In genomic region chr9:114551750-114552685, GRCh38 we compare ENCODE assay signal across 8 cellular contexts. TPM values are rescaled to one million over a fixed set of nuclear protein-coding genes. Genes with fewer than 3 reads are reported as not detected.
DNase-seq lines count a peak whose midpoint lies in the region; ATAC-seq and TF ChIP-seq lines count a peak whose summit lies in the region.

No MANE protein-coding gene starts in this region.

- H3K9me3 ChIP-seq in HCT116 (ENCODE audit: control insufficient read depth in 1 of 2, insufficient read depth in 1 of 2, low read depth in 1 of 2, low read length in 2 of 2) (no peaks in the 10 kb centered on the region), cardiac muscle cell (ENCODE audit: low read depth) (no peaks in the 10 kb centered on the region), smooth muscle cell (replicated peaks; ENCODE audit: low read depth) (no peaks in the 10 kb centered on the region)

- H3K9ac ChIP-seq in HCT116 (ENCODE audit: low read length) (peak overlapping the region; percentile 26; the same call in 1 of the 2 replicates), smooth muscle cell (ENCODE audit: low read depth) (peak overlapping the region; percentile 63)

- DNase-seq in HCT116 (ENCODE audit: low read depth, low spot score), result peak; percentile 92
- DNase-seq in SW480 (ENCODE audit: low spot score), result peak; percentile 90
- DNase-seq in cardiac muscle cell (ENCODE audit: low read depth in 1 of 2, low spot score in 1 of 2), result peak; percentile 2 to 97
- peak; percentile 22 for DNase-seq in smooth muscle cell (lab: John Stamatoyannopoulos, UW; ENCODE audit: unreplicated experiment)
- DNase-seq in germinal center (ENCODE audit: low spot score), result no peak
- no peak for DNase-seq in stimulated activated CD8-positive, alpha-beta memory T cell treated with anti-CD3 and anti-CD28 coated beads, Interleukin-4, amount 100 ng/mL, for 48 hours

- no peak for TF ChIP-seq POLR2A in HCT116 (IDR thresholded peaks at IDR 0.05; ENCODE audit: borderline replicate concordance, extremely low read depth, insufficient read depth, insufficient read length)

- CTCF ChIA-PET in HCT116 (lab: Charles Lee), result interaction anchor here (1.3 to 1.4 kb wide), 2 partner anchors 14 to 17 kb away, joined by 3 to 7 read pairs; no protein-coding TSS in a partner anchor

- peaks cover 16 to 17% of the 10 kb centered on the region in 2 experiments for H3K4me1 ChIP-seq in HCT116 (ENCODE audit: control insufficient read depth in 1 of 2, insufficient read depth in 2 of 2, low read length in 2 of 2)
- no peaks in the 10 kb centered on the region for H3K4me1 ChIP-seq in cardiac muscle cell (ENCODE audit: low read depth)
- peaks cover 5% of the 10 kb centered on the region for H3K4me1 ChIP-seq in smooth muscle cell (ENCODE audit: low read depth)

- peak overlapping the region in 1 of 2 experiments; percentile 44; a peak in 2 of 4 replicates for H3K4me3 ChIP-seq in HCT116 (replicated peaks in 1 of 2; ENCODE audit: low read depth in 1 of 2, low read length in 2 of 2)
- H3K4me3 ChIP-seq in cardiac muscle cell, result no peak overlapping the region
- H3K4me3 ChIP-seq in smooth muscle cell, result no peak overlapping the region

- intact Hi-C loops in HCT116 (cut with micrococcal nuclease), result no loop called here

- no peaks in the 10 kb centered on the region; the same call in 1 of the 2 replicates for H3K9me2 ChIP-seq in HCT116 (ENCODE audit: insufficient read depth)

- H2AFZ ChIP-seq in HCT116 (ENCODE audit: low read depth, low read length, poor library complexity, severe bottlenecking), result peak overlapping the region; percentile 81
- no peak overlapping the region for H2AFZ ChIP-seq in smooth muscle cell (ENCODE audit: low read depth)

- H3K36me3 ChIP-seq in HCT116 (ENCODE audit: control insufficient read depth in 1 of 2, insufficient read depth in 2 of 2, low read length in 2 of 2) (no peaks in the 10 kb centered on the region), cardiac muscle cell (no peaks in the 10 kb centered on the region), smooth muscle cell (ENCODE audit: low read depth) (no peaks in the 10 kb centered on the region)

- RAD21 ChIA-PET in HCT116 (lab: Charles Lee; ENCODE audit: low non-redundant PET in 1 of 2, low total read pairs in 2 of 2, uncharacterized antibody in 2 of 2, unreplicated experiment in 2 of 2), result interaction anchor here in 1 of 2 experiments (1.3 kb wide), 1 partner anchor 14 kb away, joined by 3 read pairs; no protein-coding TSS in a partner anchor

- POLR2A ChIA-PET in HCT116 (lab: Charles Lee), result interaction anchor here (0.6 to 1.3 kb wide), 4 partner anchors 14 to 1141 kb away, joined by 3 to 10 read pairs (median 4); partner anchors contain the start of gene ATP6V1G1

- WGBS in smooth muscle cell (ENCODE audit: low lambda C conversion rate), result 30% methylated on average over 6 of the region's 6 CpGs

- H3K79me2 ChIP-seq in HCT116 (ENCODE audit: insufficient read depth, low read length) (no peaks in the 10 kb centered on the region), smooth muscle cell (ENCODE audit: low read depth) (no peaks in the 10 kb centered on the region)

- TF ChIP-seq RAD21 in HCT116 (IDR thresholded peaks at IDR 0.05; ENCODE audit: low read depth), result peak; percentile 36; the same call in 1 of the 2 replicates

- peak overlapping the region; percentile 88 for H3K4me2 ChIP-seq in HCT116 (ENCODE audit: low read length)
- peak overlapping the region; percentile 73 for H3K4me2 ChIP-seq in smooth muscle cell

- TF ChIP-seq CTCF in HCT116 (IDR thresholded peaks at IDR 0.05 in 2 of 3, conservative IDR thresholded peaks at IDR 0.05 in 1 of 3; ENCODE audit: borderline replicate concordance in 1 of 3, insufficient read depth in 1 of 3, low read depth in 2 of 3, low read length in 2 of 3) (no peak), cardiac muscle cell (IDR thresholded peaks at IDR 0.05; ENCODE audit: low read depth, low read length) (no peak), smooth muscle cell (IDR thresholded peaks at IDR 0.05; ENCODE audit: borderline replicate concordance, insufficient read depth, poor library complexity, severe bottlenecking) (no peak)

- peaks cover 4% of the 10 kb centered on the region for H3F3A ChIP-seq in smooth muscle cell (ENCODE audit: low read depth)

- no TSS peak for BruUV-seq in HCT116 (replicated peaks; lab: Mats Ljungman, UMichigan)

- ATAC-seq in HCT116 (peak; percentile 99), GM21367 (IDR thresholded peaks at IDR 0.05; ENCODE audit: unreplicated experiment) (no peak), GM18519 (IDR thresholded peaks at IDR 0.05; ENCODE audit: low FRiP score, unreplicated experiment) (no peak)

- H3K27me3 ChIP-seq in HCT116 (ENCODE audit: insufficient read depth, low read length) (no peaks in the 10 kb centered on the region), cardiac muscle cell (peaks cover 14% of the 10 kb centered on the region), smooth muscle cell (ENCODE audit: low read depth) (no peaks in the 10 kb centered on the region)

- H3K27ac ChIP-seq in HCT116 (ENCODE audit: low read depth, low read length) (peak overlapping the region; percentile 42), cardiac muscle cell (no peak overlapping the region), smooth muscle cell (ENCODE audit: low read depth) (peak overlapping the region; percentile 96)

- H4K20me1 ChIP-seq in HCT116 (ENCODE audit: insufficient read depth) (no peaks in the 10 kb centered on the region), smooth muscle cell (ENCODE audit: low read depth) (no peaks in the 10 kb centered on the region)

TF ChIP-seq in HCT116, 20 proteins besides CTCF, POLR2A, EP300 and RAD21 (continues in another document):
- TF ChIP-seq YY1 (IDR thresholded peaks at IDR 0.05; ENCODE audit: extremely low read depth, insufficient replicate concordance, low read depth, low read length), result peak; percentile 53
- TF ChIP-seq EZH2 (IDR thresholded peaks at IDR 0.05), result no peak
- TF ChIP-seq POLR2AphosphoS5 (IDR thresholded peaks at IDR 0.05; ENCODE audit: low read depth, low read length), result peak; percentile 59
- no peak for TF ChIP-seq EGR1 (IDR thresholded peaks at IDR 0.05; ENCODE audit: low read depth)
- TF ChIP-seq ZFX (IDR thresholded peaks at IDR 0.05), result no peak
- TF ChIP-seq ELF1 (IDR thresholded peaks at IDR 0.05; ENCODE audit: borderline replicate concordance, low read depth), result no peak
- peak; percentile 97 for TF ChIP-seq FOSL1 (IDR thresholded peaks at IDR 0.05; ENCODE audit: low read depth)
- peak; percentile 42; the same call in 1 of the 2 replicates for TF ChIP-seq CEBPB (IDR thresholded peaks at IDR 0.05; ENCODE audit: low read depth)
- TF ChIP-seq, protein P1, sequence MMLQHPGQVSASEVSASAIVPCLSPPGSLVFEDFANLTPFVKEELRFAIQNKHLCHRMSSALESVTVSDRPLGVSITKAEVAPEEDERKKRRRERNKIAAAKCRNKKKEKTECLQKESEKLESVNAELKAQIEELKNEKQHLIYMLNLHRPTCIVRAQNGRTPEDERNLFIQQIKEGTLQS (IDR thresholded peaks at IDR 0.05), result no peak
- no peak for TF ChIP-seq ZBTB33 (IDR thresholded peaks at IDR 0.05; ENCODE audit: extremely low read depth, insufficient replicate concordance, low read length)
- peak; percentile 55 for TF ChIP-seq SRF (IDR thresholded peaks at IDR 0.05; ENCODE audit: low read depth)
- TF ChIP-seq EZH2phosphoT487 (IDR thresholded peaks at IDR 0.05; ENCODE audit: borderline replicate concordance), result no peak
- TF ChIP-seq TCF7L2 (IDR thresholded peaks at IDR 0.05; ENCODE audit: borderline replicate concordance, extremely low read depth, insufficient read depth, insufficient read length), result peak; percentile 13
- no peak for TF ChIP-seq MAX (IDR thresholded peaks at IDR 0.05)
- peak; percentile 82; the same call in 1 of the 2 replicates for TF ChIP-seq CBX3 (IDR thresholded peaks at IDR 0.05; ENCODE audit: low read depth)
- no peak for TF ChIP-seq ZNF274 (IDR thresholded peaks at IDR 0.05; ENCODE audit: low read depth, low read length)
- TF ChIP-seq SP1 (IDR thresholded peaks at IDR 0.05; ENCODE audit: low read depth), result peak; percentile 94
- peak; percentile 37; the same call in 1 of the 2 replicates for TF ChIP-seq SIN3A (IDR thresholded peaks at IDR 0.05; ENCODE audit: low read depth)

RNA-seq across cellular contexts. Expression of gene ATP6V1G1, which starts 35.6 kb away (rescaled TPM):
- 72.3 TPM for total RNA-seq in HCT116 (2021; ENCODE audit: unreplicated experiment)
- 44.3 and 57.8 TPM in 2 replicates for polyA plus RNA-seq in HCT116 (2012)
- 270 and 315 TPM in 2 replicates for total RNA-seq in cardiac muscle cell
- polyA plus RNA-seq in cardiac muscle cell, result 258 and 280 TPM in 2 replicates
- total RNA-seq in smooth muscle cell, result 389 and 400 TPM in 2 replicates
- polyA plus RNA-seq in smooth muscle cell, result 335 and 340 TPM in 2 replicates

RNA-seq across cellular contexts. Expression of gene WHRN, which starts 46.7 kb away (rescaled TPM):
- 12.8 TPM for total RNA-seq in HCT116 (2021; ENCODE audit: unreplicated experiment)
- 13.1 and 15.7 TPM in 2 replicates for polyA plus RNA-seq in HCT116 (2012)
- total RNA-seq in cardiac muscle cell, result 7.3 and 12.5 TPM in 2 replicates
- polyA plus RNA-seq in cardiac muscle cell, result 10.8 and 12.8 TPM in 2 replicates
- 2.9 and 3.6 TPM in 2 replicates for total RNA-seq in smooth muscle cell
- 11.9 and 12.9 TPM in 2 replicates for polyA plus RNA-seq in smooth muscle cell

RNA-seq across cellular contexts. Expression of gene TMEM268, which starts 59.1 kb away (rescaled TPM):
- total RNA-seq in HCT116 (2021; ENCODE audit: unreplicated experiment) (9.5 TPM), cardiac muscle cell (1.5 and 2.7 TPM in 2 replicates), smooth muscle cell (5.8 and 9.3 TPM in 2 replicates)
- 7.8 and 9.1 TPM in 2 replicates for polyA plus RNA-seq in HCT116 (2012)
- polyA plus RNA-seq in cardiac muscle cell (0.99 and 3.2 TPM in 2 replicates), smooth muscle cell (8.1 and 9.3 TPM in 2 replicates)

Comparison
In these comparisons a context has a peak if more than half of its experiments do, and no peak if none do; other contexts are left out.
1. DNase-seq: peak in HCT116 (single experiment), SW480 (single experiment), cardiac muscle cell (2 of 2) and smooth muscle cell (single experiment); none in germinal center (single experiment) and stimulated activated CD8-positive, alpha-beta memory T cell treated with anti-CD3 and anti-CD28 coated beads, Interleukin-4, amount 100 ng/mL, for 48 hours (single experiment).